Comparison of ENCODE assay signal across 8 cellular contexts in genomic region chr2:9552491-9553178, GRCh38. TPM values are rescaled to one million over a fixed set of nuclear protein-coding genes. Genes with fewer than 3 reads are reported as not detected.
A peak's percentile ranks its signal among the peaks of the same experiment; 100 is the strongest.
DNase-seq lines count a peak whose midpoint lies in the region; ATAC-seq lines count a peak whose summit lies in the region.

No MANE protein-coding gene starts in this region.

- peak overlapping the region; percentile 39 to 69 (median 63) for H3K27ac Mint-ChIP-seq in CD4-positive, CD25-positive, alpha-beta regulatory T cell

- DNase-seq in CD4-positive, CD25-positive, alpha-beta regulatory T cell: peak in 1 of 3 donors; percentile 53
- DNase-seq in LHCN-M2 (ENCODE audit: low read depth): peak; percentile 84
- peak; percentile 87 for DNase-seq in amniotic epithelial cell (ENCODE audit: low read depth)
- no peak for DNase-seq in OCI-M2 (lab: John Stamatoyannopoulos, UW; ENCODE audit: unreplicated experiment)
- no peak for DNase-seq in activated CD8-positive, alpha-beta memory T cell treated with anti-CD3 and anti-CD28 coated beads, Interleukin-2, amount 50 U/mL, for 48 hours

- no peaks in the 10 kb centered on the region for H3K27me3 Mint-ChIP-seq in CD4-positive, CD25-positive, alpha-beta regulatory T cell

- no peaks in the 10 kb centered on the region for H3K27me3 ChIP-seq in CD4-positive, CD25-positive, alpha-beta regulatory T cell (ENCODE audit: control insufficient read depth, insufficient read depth, low read length)
- H3K27me3 ChIP-seq in muscle layer of duodenum (ENCODE audit: low read depth, low read length): no peaks in the 10 kb centered on the region

- no peaks in the 10 kb centered on the region for H3K36me3 Mint-ChIP-seq in CD4-positive, CD25-positive, alpha-beta regulatory T cell

- peak overlapping the region; percentile 68 for H3K27ac ChIP-seq in CD4-positive, CD25-positive, alpha-beta regulatory T cell (ENCODE audit: insufficient read depth, low read length, poor library complexity, severe bottlenecking)
- peak overlapping the region; percentile 80 for H3K27ac ChIP-seq in muscle layer of duodenum (ENCODE audit: low read length)

- H3K4me3 ChIP-seq in CD4-positive, CD25-positive, alpha-beta regulatory T cell (ENCODE audit: low read depth, low read length): peak overlapping the region; percentile 56
- no peak overlapping the region for H3K4me3 ChIP-seq in muscle layer of duodenum (ENCODE audit: low read depth in 1 of 2, low read length in 2 of 2)

- no peaks in the 10 kb centered on the region for H3K9me3 Mint-ChIP-seq in CD4-positive, CD25-positive, alpha-beta regulatory T cell

- H3K4me1 ChIP-seq in CD4-positive, CD25-positive, alpha-beta regulatory T cell (ENCODE audit: control insufficient read depth, insufficient read depth, low read length, poor library complexity, severe bottlenecking): peaks cover 77% of the 10 kb centered on the region
- peaks cover 13 to 21% of the 10 kb centered on the region in 2 donors for H3K4me1 ChIP-seq in muscle layer of duodenum (ENCODE audit: control insufficient read depth in 1 of 2, insufficient read depth in 2 of 2, low read length in 2 of 2)

- H3K36me3 ChIP-seq in CD4-positive, CD25-positive, alpha-beta regulatory T cell (ENCODE audit: control insufficient read depth, insufficient read depth, low read length): no peaks in the 10 kb centered on the region
- H3K36me3 ChIP-seq in muscle layer of duodenum (ENCODE audit: control insufficient read depth in 1 of 2, insufficient read depth in 2 of 2, low read length in 2 of 2): peaks cover 0 to 11% of the 10 kb centered on the region in 2 donors

- H3K9me3 ChIP-seq in CD4-positive, CD25-positive, alpha-beta regulatory T cell (ENCODE audit: control insufficient read depth in 2 of 2, low read length in 2 of 2): no peaks in the 10 kb centered on the region
- no peaks in the 10 kb centered on the region for H3K9me3 ChIP-seq in muscle layer of duodenum (ENCODE audit: control insufficient read depth in 1 of 2, low read length in 2 of 2)

- peak overlapping the region; percentile 33 to 95 (median 64) for H3K4me3 Mint-ChIP-seq in CD4-positive, CD25-positive, alpha-beta regulatory T cell

- no peak for ATAC-seq in CD4-positive, CD25-positive, alpha-beta regulatory T cell (ENCODE audit: low read depth in 2 of 2)
- no peak for ATAC-seq in HG03354 (IDR thresholded peaks at IDR 0.05; ENCODE audit: poor library complexity, severe bottlenecking, unreplicated experiment)
- no peak for ATAC-seq in GM19035 (IDR thresholded peaks at IDR 0.05; ENCODE audit: unreplicated experiment)

- peaks cover 30 to 79% (median 64%) of the 10 kb centered on the region in 4 donors for H3K4me1 Mint-ChIP-seq in CD4-positive, CD25-positive, alpha-beta regulatory T cell

RNA-seq across cellular contexts. Expression of gene ADAM17, which starts 3.0 kb away (rescaled TPM):
- total RNA-seq in CD4-positive, CD25-positive, alpha-beta regulatory T cell: 34.1 TPM
- polyA plus RNA-seq in CD4-positive, CD25-positive, alpha-beta regulatory T cell: 10 to 100 TPM; 11.8 to 15.7 (median 13.6) TPM
- total RNA-seq in LHCN-M2 (2014; rRNA removed): 21.2 and 25.2 TPM in 2 replicates
- 14.9 TPM for polyA plus RNA-seq in LHCN-M2 (2012)

Comparison
In these comparisons a context has a peak if more than half of its experiments do, and no peak if none do; other contexts are left out.
1. DNase-seq: peak in LHCN-M2 (single experiment) and amniotic epithelial cell (single experiment); none in OCI-M2 (single experiment) and activated CD8-positive, alpha-beta memory T cell treated with anti-CD3 and anti-CD28 coated beads, Interleukin-2, amount 50 U/mL, for 48 hours (single experiment).